In the genomic region with DNA sequence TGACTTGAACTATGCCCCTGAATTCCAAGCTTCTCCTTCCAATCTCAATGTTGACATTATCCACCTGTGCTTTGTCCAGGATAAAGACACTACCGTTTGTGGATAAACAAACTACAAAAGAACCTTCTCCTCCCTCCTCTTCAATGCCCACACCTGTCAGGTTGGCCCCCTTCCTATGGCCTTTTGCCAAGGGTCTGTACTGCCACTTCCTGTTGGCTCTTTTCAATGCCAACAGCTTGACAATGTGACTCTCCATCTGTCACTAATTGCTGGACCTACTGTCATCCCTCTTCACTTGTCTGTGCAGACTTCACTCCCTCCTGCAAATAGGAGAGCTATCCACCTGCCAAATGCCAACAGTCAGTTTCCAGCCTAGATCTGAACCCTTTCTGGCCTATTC, we compare ENCODE assay signal across 19 cellular contexts. TPM values are rescaled to one million over a fixed set of nuclear protein-coding genes. Genes with fewer than 3 reads are reported as not detected.
DNase-seq lines count a peak whose midpoint lies in the region; ATAC-seq lines count a peak whose summit lies in the region.
"Had no signal": no experiment of that assay in that cellular context is flagged by ENCODE, and none has a peak within 500 bp of the region (broad histone marks: within the 10 kb centered on the region; RNA-seq: fewer than 3 reads in every experiment).

No MANE protein-coding gene starts in this region.

- DNase-seq in DMS 273 treated with DMSO at 0.1 percent for 48 hours (lab: John Stamatoyannopoulos, UW) (peak; percentile 23), NCI-H146 (lab: John Stamatoyannopoulos, UW) (peak; percentile 96), NCI-H345 treated with DMSO at 0.1 percent for 48 hours (lab: John Stamatoyannopoulos, UW; ENCODE audit: unreplicated experiment) (peak; percentile 83), cerebellar cortex (ENCODE audit: low spot score) (peak; percentile 94), left lobe of liver (ENCODE audit: low spot score) (no peak), occipital lobe (lab: John Stamatoyannopoulos, UW) (no peak), NCI-H526 treated with DMSO at 0.1 percent for 48 hours (lab: John Stamatoyannopoulos, UW) (no peak)
- DNase-seq: activated CD4-positive, alpha-beta T cell treated with anti-CD3 and anti-CD28 coated beads, Interleukin-2, amount 50 U/mL, for 1 hour; activated naive CD8-positive, alpha-beta T cell treated with anti-CD3 and anti-CD28 coated beads for 36 hours; GDM1; immature natural killer cell; left ventricle myocardium inferior; midbrain; posterior cingulate gyrus; stimulated activated CD8-positive, alpha-beta memory T cell treated with anti-CD3 and anti-CD28 coated beads, Interleukin-4, amount 100 ng/mL, for 48 hours; T-helper 9 cell had no signal

- ATAC-seq in left lobe of liver (no peak), GM18502 (IDR thresholded peaks at IDR 0.05; ENCODE audit: poor library complexity, unreplicated experiment) (no peak)
- ATAC-seq: HCT116, sciatic nerve had no signal

RNA-seq across cellular contexts. Expression of gene MID1, which starts 35.8 kb away (rescaled TPM):
- total RNA-seq in left lobe of liver (2.4 TPM), occipital lobe (24.6 TPM)

Comparison
In these comparisons a context has a peak if more than half of its experiments do, and no peak if none do; other contexts are left out.
1. DNase-seq: peak in DMS 273 treated with DMSO at 0.1 percent for 48 hours (single experiment), NCI-H146 (single experiment), NCI-H345 treated with DMSO at 0.1 percent for 48 hours (single experiment) and cerebellar cortex (single experiment); none in left lobe of liver (single experiment), occipital lobe (single experiment) and NCI-H526 treated with DMSO at 0.1 percent for 48 hours (single experiment).